In genomic region chr19:56917998-56918397, GRCh38 we compare ENCODE assay signal across 21 cellular contexts.
"Had no signal": no experiment of that assay in that cellular context is flagged by ENCODE, and none has a peak within 500 bp of the region (broad histone marks: within the 10 kb centered on the region; RNA-seq: fewer than 3 reads in every experiment).

No MANE protein-coding gene starts in this region.

- H3K4me3 Mint-ChIP-seq: activated B cell treated with CpG ODN at 0.5 μM for 24 hours; activated naive CD8-positive, alpha-beta T cell treated with anti-CD3 and anti-CD28 coated beads, Interleukin-2, amount 10 ng/mL, durations not matched to agents 7 days and 5 days; nephron; T-helper 17 cell had no signal

- H3K36me3 ChIP-seq: pancreas, thyroid gland had no signal

- H3K27ac ChIP-seq: coronary artery, foreskin keratinocyte, pancreas, thyroid gland had no signal

- H3K36me3 Mint-ChIP-seq: activated naive CD8-positive, alpha-beta T cell treated with anti-CD3 and anti-CD28 coated beads, Interleukin-2, amount 10 ng/mL, durations not matched to agents 7 days and 5 days had no signal

- H3K4me1 ChIP-seq: foreskin keratinocyte, pancreas, thyroid gland had no signal

- ATAC-seq: foreskin keratinocyte, left ventricle myocardium superior, pancreas, T-helper 17 cell had no signal

- FAIRE-seq: bronchial epithelial cell, endometrium, islet of Langerhans, pancreas had no signal

- H3K27me3 Mint-ChIP-seq: activated B cell treated with CpG ODN at 0.5 μM for 24 hours; activated naive CD8-positive, alpha-beta T cell treated with anti-CD3 and anti-CD28 coated beads, Interleukin-2, amount 10 ng/mL, durations not matched to agents 7 days and 5 days; T-helper 17 cell had no signal

- H3K4me3 ChIP-seq: coronary artery, pancreas, thyroid gland had no signal

- DNase-seq: activated B cell treated with CpG ODN at 0.5 μM for 24 hours; activated CD4-positive, alpha-beta T cell treated with anti-CD3 and anti-CD28 coated beads for 4 hours; activated CD4-positive, alpha-beta T cell treated with anti-CD3 and anti-CD28 coated beads, Interleukin-2, amount 50 U/mL, for 48 hours; activated naive CD4-positive, alpha-beta T cell treated with Interleukin-2 at 50 U/mL for 16 hours; activated naive CD8-positive, alpha-beta T cell treated with anti-CD3 and anti-CD28 coated beads, Interleukin-2, amount 10 ng/mL, durations not matched to agents 7 days and 5 days; activated T-cell treated with anti-CD3 and anti-CD28 coated beads, Interleukin-2, amount 50 U/mL, for 48 hours; foreskin keratinocyte; left ventricle myocardium superior; mammary epithelial cell; pancreas; stimulated activated CD4-positive, alpha-beta T cell treated with anti-CD3 and anti-CD28 coated beads, Interleukin-2, amount 100 ng/mL, for 48 hours; stimulated activated CD8-positive, alpha-beta memory T cell treated with anti-CD3 and anti-CD28 coated beads, Interleukin-4, amount 100 ng/mL, for 48 hours; stimulated activated naive CD4-positive, alpha-beta T cell treated with Interleukin-2 at 50 U/mL for 16 hours; SW 1271; T-helper 17 cell; thyroid gland had no signal

- H3K4me1 Mint-ChIP-seq: activated B cell treated with CpG ODN at 0.5 μM for 24 hours; activated naive CD8-positive, alpha-beta T cell treated with anti-CD3 and anti-CD28 coated beads, Interleukin-2, amount 10 ng/mL, durations not matched to agents 7 days and 5 days; nephron; T-helper 17 cell had no signal

- H3K9me3 ChIP-seq: pancreas, thyroid gland had no signal

- H3K27ac Mint-ChIP-seq: activated B cell treated with CpG ODN at 0.5 μM for 24 hours; activated naive CD8-positive, alpha-beta T cell treated with anti-CD3 and anti-CD28 coated beads, Interleukin-2, amount 10 ng/mL, durations not matched to agents 7 days and 5 days; nephron; T-helper 17 cell had no signal

- H3K27me3 ChIP-seq: foreskin keratinocyte, pancreas, thyroid gland had no signal
